31 cellular contexts compared by ENCODE assay signal in genomic region chr15:97099040-97099439, GRCh38.
"Had no signal": no experiment of that assay in that cellular context is flagged by ENCODE, and none has a peak within 500 bp of the region (broad histone marks: within the 10 kb centered on the region; RNA-seq: fewer than 3 reads in every experiment).

No MANE protein-coding gene starts in this region.

- DNase-seq: activated B cell treated with CpG ODN at 0.5 μM for 24 hours; activated CD4-positive, alpha-beta memory T cell treated with anti-CD3 and anti-CD28 coated beads for 36 hours; activated CD4-positive, alpha-beta T cell treated with anti-CD3 and anti-CD28 coated beads for 4 hours; activated CD4-positive, alpha-beta T cell treated with anti-CD3 and anti-CD28 coated beads, Interleukin-2, amount 10 ng/mL, durations not matched to agents 24 days and 14 days; activated CD4-positive, alpha-beta T cell treated with anti-CD3 and anti-CD28 coated beads, Interleukin-2, amount 50 U/mL, for 1 hour; activated CD4-positive, alpha-beta T cell treated with anti-CD3 and anti-CD28 coated beads, Interleukin-2, amount 50 U/mL, for 4 hours; activated CD4-positive, CD25-positive, alpha-beta regulatory T cell treated with anti-CD3 and anti-CD28 coated beads, Interleukin-2, amount 50 U/mL, for 72 hours; activated CD8-positive, alpha-beta memory T cell treated with anti-CD3 and anti-CD28 coated beads, Interleukin-2, amount 50 U/mL, for 4 hours; activated CD8-positive, alpha-beta T cell treated with anti-CD3 and anti-CD28 coated beads for 36 hours; activated effector memory CD4-positive, alpha-beta T cell treated with anti-CD3 and anti-CD28 coated beads, Interleukin-2, amount 50 U/mL, for 16 hours; activated gamma-delta T cell treated with Interleukin-2 at 50 U/mL for 16 hours; activated naive CD4-positive, alpha-beta T cell; activated naive CD4-positive, alpha-beta T cell treated with anti-CD3 and anti-CD28 coated beads for 36 hours; activated naive CD4-positive, alpha-beta T cell treated with anti-CD3 and anti-CD28 coated beads, Interleukin-2, amount 50 U/mL, for 16 hours; activated naive CD8-positive, alpha-beta T cell treated with anti-CD3 and anti-CD28 coated beads for 36 hours; activated T-cell treated with anti-CD3 and anti-CD28 coated beads for 4 hours; activated T-cell treated with anti-CD3 and anti-CD28 coated beads, Interleukin-2, amount 50 U/mL, for 1 hour; activated T-cell treated with anti-CD3 and anti-CD28 coated beads, Interleukin-2, amount 50 U/mL, for 4 hours; activated T-cell treated with anti-CD3 and anti-CD28 coated beads, Interleukin-2, amount 50 U/mL, for 72 hours; adrenal gland; amniotic stem cell; aorta; body of pancreas; brain microvascular endothelial cell; central memory CD4-positive, alpha-beta T cell; T-helper 2 cell; T-helper 9 cell had no signal

- ATAC-seq: activated CD8-positive, alpha-beta T cell treated with anti-CD3 and anti-CD28 coated beads for 36 hours; activated naive CD4-positive, alpha-beta T cell treated with anti-CD3 and anti-CD28 coated beads, Interleukin-2, amount 50 U/mL, for 72 hours; activated T-cell treated with anti-CD3 and anti-CD28 coated beads, Interleukin-2, amount 50 U/mL, for 4 hours; activated T-cell treated with anti-CD3 and anti-CD28 coated beads, Interleukin-2, amount 50 U/mL, for 72 hours; activated T-helper 17 cell treated with anti-CD3 and anti-CD28 coated beads, Interleukin-2, amount 50 U/mL, for 72 hours; body of pancreas had no signal

- H3K4me3 ChIP-seq: adrenal gland, body of pancreas, breast epithelium had no signal

- H3K36me3 ChIP-seq: adrenal gland, brain microvascular endothelial cell, breast epithelium had no signal

- H3K27ac ChIP-seq: adrenal gland, body of pancreas, brain microvascular endothelial cell, breast epithelium, VCaP had no signal

- H3K4me1 ChIP-seq: adrenal gland, body of pancreas, breast epithelium had no signal

- H3K27me3 ChIP-seq: adrenal gland, body of pancreas, brain microvascular endothelial cell, breast epithelium had no signal

- H3K9me3 ChIP-seq: adrenal gland, body of pancreas had no signal
